16 cellular contexts compared by ENCODE assay signal in the genomic region with DNA sequence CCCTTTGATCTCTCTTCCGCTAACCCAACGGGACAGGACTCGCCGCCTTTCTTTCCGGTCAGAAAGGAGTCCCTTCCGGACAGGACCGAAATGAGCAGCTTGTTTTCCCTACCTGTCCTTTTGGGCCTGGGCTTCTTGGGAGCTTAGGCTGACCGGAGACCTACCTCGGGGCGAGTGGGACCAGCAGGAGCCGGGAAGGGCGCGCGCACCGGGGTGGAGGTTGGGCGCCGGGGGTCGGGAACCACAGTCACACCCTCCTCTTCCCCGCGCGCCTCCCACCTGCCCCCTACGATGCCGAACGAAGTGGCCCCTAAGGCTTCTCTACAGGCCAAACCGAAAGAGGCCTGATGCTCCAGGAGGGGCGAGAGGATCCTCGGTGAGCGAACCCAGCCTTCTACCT.
DNase-seq lines count a peak whose midpoint lies in the region; ATAC-seq and TF ChIP-seq lines count a peak whose summit lies in the region.
"Had no signal": no experiment of that assay in that cellular context is flagged by ENCODE, and none has a peak within 500 bp of the region (broad histone marks: within the 10 kb centered on the region; RNA-seq: fewer than 3 reads in every experiment).

No MANE protein-coding gene starts in this region.

- no peak overlapping the region for H2AFZ ChIP-seq in neuronal stem cell (ENCODE audit: low read length)

- H3K4me2 ChIP-seq in neuronal stem cell (ENCODE audit: insufficient read depth, low read length, poor library complexity, severe bottlenecking), result no peak overlapping the region

- H3K27ac ChIP-seq in neuronal stem cell (replicated peaks; ENCODE audit: low read length) (no peak overlapping the region), tibial artery (no peak overlapping the region), right atrium auricular region (no peak overlapping the region)

- H3K27me3 ChIP-seq in H7 (ENCODE audit: control insufficient read depth, insufficient read depth, low read length) (peaks cover 84% of the 10 kb centered on the region), iPS-15b (ENCODE audit: control insufficient read depth, insufficient read depth, low read length) (peaks cover 100% of the 10 kb centered on the region), neuronal stem cell (ENCODE audit: control insufficient read depth in 3 of 3, insufficient read depth in 3 of 3, low read depth in 1 of 3, low read length in 3 of 3) (peaks cover 31 to 85% (median 50%) of the 10 kb centered on the region in 3 experiments), tibial artery (peaks cover 4 to 84% of the 10 kb centered on the region in 2 donors), right atrium auricular region (peaks cover 42 to 47% of the 10 kb centered on the region in 2 donors)

- no peak overlapping the region for H2BK12ac ChIP-seq in neuronal stem cell (ENCODE audit: low read length)

- H3K4me3 ChIP-seq in H7 (ENCODE audit: insufficient read depth, low read depth, low read length), result no peak overlapping the region
- H3K4me3 ChIP-seq in iPS-15b (ENCODE audit: low read depth, low read length), result peak overlapping the region; percentile 58
- no peak overlapping the region for H3K4me3 ChIP-seq in neuronal stem cell (ENCODE audit: low read length in 2 of 2)
- H3K4me3 ChIP-seq in tibial artery, result no peak overlapping the region
- H3K4me3 ChIP-seq in right atrium auricular region, result no peak overlapping the region
- H3K4me3 ChIP-seq: GM12878, HAP-1 had no signal

- no peak overlapping the region for H2BK15ac ChIP-seq in neuronal stem cell (ENCODE audit: low read length)

- no peaks in the 10 kb centered on the region for H3K36me3 ChIP-seq in H7 (replicated peaks; ENCODE audit: control insufficient read depth, insufficient read depth, low read length)
- H3K36me3 ChIP-seq in iPS-15b (ENCODE audit: control insufficient read depth, insufficient read depth, low read length), result no peaks in the 10 kb centered on the region
- no peaks in the 10 kb centered on the region for H3K36me3 ChIP-seq in neuronal stem cell (replicated peaks in 1 of 2; ENCODE audit: control insufficient read depth in 2 of 2, insufficient read depth in 2 of 2, low read length in 2 of 2)
- H3K36me3 ChIP-seq in tibial artery, result no peaks in the 10 kb centered on the region
- H3K36me3 ChIP-seq in right atrium auricular region, result no peaks in the 10 kb centered on the region
- H3K36me3 ChIP-seq: HAP-1 had no signal

- H3K4me1 ChIP-seq in iPS-15b (ENCODE audit: control insufficient read depth, insufficient read depth, low read length) (peaks cover 10% of the 10 kb centered on the region), neuronal stem cell (ENCODE audit: control insufficient read depth in 2 of 2, insufficient read depth in 1 of 2, low read depth in 1 of 2, low read length in 2 of 2) (peaks cover 0 to 21% of the 10 kb centered on the region in 2 donors), tibial artery (peaks cover 0 to 45% (median 32%) of the 10 kb centered on the region in 4 donors), right atrium auricular region (peaks cover 0 to 44% of the 10 kb centered on the region in 2 donors)
- H3K4me1 ChIP-seq: Caco-2, HAP-1 had no signal

- no peak overlapping the region for H4K8ac ChIP-seq in neuronal stem cell (ENCODE audit: low read depth, low read length)

- ATAC-seq in GM21528 (IDR thresholded peaks at IDR 0.05; ENCODE audit: low FRiP score, unreplicated experiment), result no peak
- ATAC-seq: CD8-positive, alpha-beta T cell; GM12878 had no signal

- no peak overlapping the region for H4K91ac ChIP-seq in neuronal stem cell (ENCODE audit: low read depth, low read length, poor library complexity)

- H3K23ac ChIP-seq in neuronal stem cell (ENCODE audit: low read depth, low read length, poor library complexity), result peak overlapping the region; percentile 14

- peak overlapping the region; percentile 8 for H3K18ac ChIP-seq in neuronal stem cell (ENCODE audit: low read length)

- WGBS in neuronal stem cell (ENCODE audit: extremely low coverage in 2 of 2, insufficient read length in 2 of 2, insufficient replicate concordance in 1 of 2), 2 donors, result no CpG with 5 or more reads among the region's 28 CpGs

- TF ChIP-seq CTCF in tibial artery (IDR thresholded peaks at IDR 0.05) (no peak), right atrium auricular region (IDR thresholded peaks at IDR 0.05) (no peak)

- no peak overlapping the region for H3K4ac ChIP-seq in neuronal stem cell (ENCODE audit: low read length)

- H3K9me3 ChIP-seq in iPS-15b (ENCODE audit: control insufficient read depth, insufficient read depth, low read length) (no peaks in the 10 kb centered on the region), neuronal stem cell (replicated peaks in 1 of 2; ENCODE audit: control insufficient read depth in 2 of 2, insufficient read depth in 1 of 2, low read depth in 1 of 2, low read length in 2 of 2) (peaks cover 0 to 8% of the 10 kb centered on the region in 2 donors), tibial artery (no peaks in the 10 kb centered on the region), right atrium auricular region (no peaks in the 10 kb centered on the region)
- H3K9me3 ChIP-seq: Caco-2, HAP-1 had no signal

- no peak overlapping the region for H3K9ac ChIP-seq in iPS-15b (ENCODE audit: low read depth, low read length)
- no peak overlapping the region for H3K9ac ChIP-seq in neuronal stem cell (ENCODE audit: low read depth, low read length, poor library complexity)

- H3K79me1 ChIP-seq in neuronal stem cell (ENCODE audit: low read depth, low read length), result no peaks in the 10 kb centered on the region

- peak; percentile 35 for DNase-seq in H7
- DNase-seq in neuronal stem cell (ENCODE audit: low spot score), result no peak
- no peak for DNase-seq in GM03348 (ENCODE audit: low spot score)
- no peak for DNase-seq in tibial artery
- no peak for DNase-seq in right atrium auricular region (ENCODE audit: low spot score)
- DNase-seq: C1 segment of cervical spinal cord; Caco-2; CD4-positive, CD25-positive, alpha-beta regulatory T cell; CD8-positive, alpha-beta T cell; DMS153; DND-41; HFFc6 had no signal

- no peak overlapping the region for H2BK5ac ChIP-seq in neuronal stem cell (ENCODE audit: low read length)

- no peak overlapping the region for H3K14ac ChIP-seq in neuronal stem cell (ENCODE audit: low read length)

- intact Hi-C loops in tibial artery (cut with DNase I; ENCODE audit: low total_unique reads), result no loop called here

- H2BK120ac ChIP-seq in neuronal stem cell (ENCODE audit: low read depth, low read length), result no peak overlapping the region

- no peak overlapping the region for H2AK5ac ChIP-seq in neuronal stem cell (ENCODE audit: low read depth, low read length)
